17 cellular contexts compared by ENCODE assay signal in genomic region chr6:4812068-4812467, GRCh38. TPM values are rescaled to one million over a fixed set of nuclear protein-coding genes. Genes with fewer than 3 reads are reported as not detected.
A peak's percentile ranks its signal among the peaks of the same experiment; 100 is the strongest.
DNase-seq lines count a peak whose midpoint lies in the region; ATAC-seq and TF ChIP-seq lines count a peak whose summit lies in the region.
"Had no signal": no experiment of that assay in that cellular context is flagged by ENCODE, and none has a peak within 500 bp of the region (broad histone marks: within the 10 kb centered on the region; RNA-seq: fewer than 3 reads in every experiment).

No MANE protein-coding gene starts in this region.

- H3K4me1 Mint-ChIP-seq in central memory CD8-positive, alpha-beta T cell, result peaks cover 75% of the 10 kb centered on the region
- H3K4me1 Mint-ChIP-seq in naive B cell, result peaks cover 52 to 68% (median 68%) of the 10 kb centered on the region in 3 donors

- H3K36me3 Mint-ChIP-seq in central memory CD8-positive, alpha-beta T cell (ENCODE audit: insufficient read depth), result peaks cover 8% of the 10 kb centered on the region
- no peaks in the 10 kb centered on the region for H3K36me3 Mint-ChIP-seq in naive B cell

- no peaks in the 10 kb centered on the region for H3K9me3 Mint-ChIP-seq in central memory CD8-positive, alpha-beta T cell
- peaks cover 0 to 5% (median 0%) of the 10 kb centered on the region in 7 donors for H3K9me3 Mint-ChIP-seq in naive B cell

- no peak for TF ChIP-seq CTCF in NB4 (IDR thresholded peaks at IDR 0.05; ENCODE audit: low read depth, low read length)

- H3K27ac Mint-ChIP-seq in central memory CD8-positive, alpha-beta T cell (ENCODE audit: low read depth), result peak overlapping the region; percentile 64
- H3K27ac Mint-ChIP-seq in naive B cell, result peak overlapping the region in 3 of 6 donors; percentile 14 to 79 (median 24)
- H3K27ac Mint-ChIP-seq: activated CD8-positive, alpha-beta T cell treated with anti-CD3 and anti-CD28 coated beads for 36 hours had no signal

- no peak overlapping the region for H3K4me3 ChIP-seq in NB4 (ENCODE audit: low read depth, low read length)
- H3K4me3 ChIP-seq: colonic mucosa had no signal

- H3K4me3 Mint-ChIP-seq in central memory CD8-positive, alpha-beta T cell, result no peak overlapping the region
- peak overlapping the region in 5 of 8 donors; percentile 46 to 84 (median 65) for H3K4me3 Mint-ChIP-seq in naive B cell
- H3K4me3 Mint-ChIP-seq: activated CD8-positive, alpha-beta T cell treated with anti-CD3 and anti-CD28 coated beads for 36 hours had no signal

- DNase-seq in EH (ENCODE audit: low read depth) (peak; percentile 43), NB4 (ENCODE audit: low read depth) (peak; percentile 55), naive B cell (no peak), hepatic stellate cell (ENCODE audit: low spot score) (no peak), NCI-H1694 treated with DMSO at 0.1 percent for 48 hours (lab: John Stamatoyannopoulos, UW) (no peak)
- DNase-seq in central memory CD8-positive, alpha-beta T cell (ENCODE audit: low spot score in 2 of 2), result no peak
- no peak for DNase-seq in effector CD4-positive, alpha-beta T cell
- DNase-seq: activated CD8-positive, alpha-beta T cell treated with anti-CD3 and anti-CD28 coated beads for 36 hours; activated naive CD4-positive, alpha-beta T cell treated with anti-CD3 and anti-CD28 coated beads, Interleukin-2, amount 50 U/mL, for 16 hours; CD4-positive, alpha-beta memory T cell; colonic mucosa; NCI-H1417; NCI-H774; posterior cingulate gyrus; stimulated activated CD4-positive, alpha-beta T cell treated with anti-CD3 and anti-CD28 coated beads, Interleukin-1b, Interleukin-23, amount 100 ng/mL, for 48 hours; stimulated activated naive CD4-positive, alpha-beta T cell had no signal

- no peak for ATAC-seq in central memory CD8-positive, alpha-beta T cell (replicated peaks; ENCODE audit: extremely low read depth, poor library complexity, severe bottlenecking)
- ATAC-seq in naive B cell (ENCODE audit: low read depth in 2 of 2) (no peak), HG03159 (IDR thresholded peaks at IDR 0.05; ENCODE audit: unreplicated experiment) (no peak)
- ATAC-seq: activated CD8-positive, alpha-beta T cell treated with anti-CD3 and anti-CD28 coated beads for 36 hours had no signal

- no peaks in the 10 kb centered on the region for H3K27me3 Mint-ChIP-seq in central memory CD8-positive, alpha-beta T cell
- H3K27me3 Mint-ChIP-seq in naive B cell, result no peaks in the 10 kb centered on the region
- H3K27me3 Mint-ChIP-seq: activated CD8-positive, alpha-beta T cell treated with anti-CD3 and anti-CD28 coated beads for 36 hours; CD4-positive, alpha-beta memory T cell had no signal

- no peak for TF ChIP-seq POLR2A in NB4 (IDR thresholded peaks at IDR 0.05; ENCODE audit: extremely low read depth, insufficient read length)

RNA-seq across cellular contexts. Expression of gene CDYL, which starts 35.9 kb away (rescaled TPM):
- 1 to 10 TPM; 5.5 to 9.8 (median 7.8) TPM for polyA plus RNA-seq in naive B cell (ENCODE audit: low read depth in 6 of 6)

Comparison
In these comparisons a context has a peak if more than half of its experiments do, and no peak if none do; other contexts are left out.
1. DNase-seq: peak in EH (single experiment) and NB4 (single experiment); none in central memory CD8-positive, alpha-beta T cell (0 of 2), naive B cell (single experiment), hepatic stellate cell (single experiment), NCI-H1694 treated with DMSO at 0.1 percent for 48 hours (single experiment) and effector CD4-positive, alpha-beta T cell (single experiment).